31 cellular contexts compared by ENCODE assay signal in genomic region chr2:121993682-121994081, GRCh38.
"Had no signal": no experiment of that assay in that cellular context is flagged by ENCODE, and none has a peak within 500 bp of the region (broad histone marks: within the 10 kb centered on the region; RNA-seq: fewer than 3 reads in every experiment).

No MANE protein-coding gene starts in this region.

- DNase-seq: activated CD4-positive, alpha-beta memory T cell treated with anti-CD3 and anti-CD28 coated beads, Interleukin-2, amount 10 ng/mL, durations not matched to agents 7 days and 5 days; activated CD4-positive, alpha-beta T cell treated with anti-CD3 and anti-CD28 coated beads for 1 hour; activated CD4-positive, alpha-beta T cell treated with anti-CD3 and anti-CD28 coated beads, Interleukin-2, amount 10 ng/mL, durations not matched to agents 7 days and 5 days; activated CD8-positive, alpha-beta memory T cell treated with anti-CD3 and anti-CD28 coated beads, Interleukin-2, amount 50 U/mL, for 48 hours; activated gamma-delta T cell; activated naive CD4-positive, alpha-beta T cell treated with anti-CD3 and anti-CD28 coated beads, Interleukin-2, amount 10 ng/mL, durations not matched to agents 7 days and 5 days; activated naive CD8-positive, alpha-beta T cell treated with anti-CD3 and anti-CD28 coated beads, Interleukin-2, amount 10 ng/mL, durations not matched to agents 7 days and 5 days; activated T-cell treated with anti-CD3 and anti-CD28 coated beads, Interleukin-2, amount 50 U/mL, for 24 hours; dorsolateral prefrontal cortex; effector memory CD8-positive, alpha-beta T cell; foreskin fibroblast; hypothalamus; immature natural killer cell; kidney; left colon; mammary epithelial cell; naive thymus-derived CD4-positive, alpha-beta T cell; pancreas; retina; stimulated activated CD4-positive, alpha-beta T cell treated with anti-CD3 and anti-CD28 coated beads, Interleukin-15, amount 100 ng/mL, for 24 hours; stimulated activated CD4-positive, alpha-beta T cell treated with anti-CD3 and anti-CD28 coated beads, Interleukin-2, amount 100 ng/mL, for 24 hours; stimulated activated naive B cell treated with anti-CD40 and anti-IgM and Interleukin-4, amounts not matched to agents 10 μg/mL and 1 μg/mL and 100 μg/mL, for 72 hours; T-helper 9 cell; tibial artery had no signal

- H3K27ac ChIP-seq: ascending aorta, cardiac muscle cell, coronary artery, dorsolateral prefrontal cortex, pancreas, prostate gland, suprapubic skin, tibial artery had no signal

- FAIRE-seq: endothelial cell of umbilical vein, kidney, pancreas, TTC549 had no signal

- H3K27me3 ChIP-seq: ascending aorta, cardiac muscle cell, pancreas, suprapubic skin, tibial artery had no signal

- H3K4me3 ChIP-seq: ascending aorta, cardiac muscle cell, coronary artery, dorsolateral prefrontal cortex, pancreas, prostate gland, suprapubic skin, tibial artery had no signal

- H3K36me3 ChIP-seq: ascending aorta, cardiac muscle cell, pancreas, prostate gland, suprapubic skin, tibial artery had no signal

- H3K9me3 ChIP-seq: pancreas, prostate gland, suprapubic skin, tibial artery had no signal
